In genomic region chr5:141519605-141520288, GRCh38 we compare ENCODE assay signal across 1 cellular context.
TF ChIP-seq lines count a peak whose summit lies in the region.

No MANE protein-coding gene starts in this region.

TF ChIP-seq in SK-N-SH treated with all-trans-retinoic acid at 6 μM for 48 hours, 23 proteins besides CTCF, POLR2A, EP300 and RAD21 (continued from another document):
- no peak for TF ChIP-seq POU6F1 (CRISPR knock-in tag; IDR thresholded peaks at IDR 0.05; ENCODE audit: borderline replicate concordance, low read depth)
- no peak for TF ChIP-seq SNAI2 (CRISPR knock-in tag; IDR thresholded peaks at IDR 0.05)
- TF ChIP-seq RARB (CRISPR knock-in tag; IDR thresholded peaks at IDR 0.05): no peak
- no peak for TF ChIP-seq PATZ1 (CRISPR knock-in tag; IDR thresholded peaks at IDR 0.05; ENCODE audit: borderline replicate concordance)
- no peak for TF ChIP-seq ZNF565 (CRISPR knock-in tag; conservative IDR thresholded peaks at IDR 0.05; ENCODE audit: low read depth)
- no peak for TF ChIP-seq ZFP30 (CRISPR knock-in tag; IDR thresholded peaks at IDR 0.05)
